20 cellular contexts compared by ENCODE assay signal in the genomic region with DNA sequence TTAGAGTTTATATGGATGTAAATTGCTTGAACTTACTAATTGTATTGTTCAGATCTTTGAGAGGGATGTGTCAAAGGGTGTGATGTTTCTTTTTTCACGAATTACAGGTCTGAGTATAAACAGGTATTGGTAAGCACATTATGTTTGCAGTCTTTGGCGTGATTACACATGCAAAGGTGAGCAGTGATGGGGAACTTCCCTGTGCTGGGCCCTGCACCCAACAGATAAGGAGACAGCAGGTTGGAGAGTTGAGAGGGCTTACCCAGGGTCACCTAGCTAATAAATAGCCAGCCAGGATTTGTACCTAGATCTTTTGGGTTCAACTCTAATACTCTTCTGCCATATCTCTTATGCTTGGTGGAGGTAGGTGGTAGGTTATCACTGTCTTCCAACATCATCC. TPM values are rescaled to one million over a fixed set of nuclear protein-coding genes. Genes with fewer than 3 reads are reported as not detected.
DNase-seq lines count a peak whose midpoint lies in the region; ATAC-seq, FAIRE-seq and TF ChIP-seq lines count a peak whose summit lies in the region.
"Had no signal": no experiment of that assay in that cellular context is flagged by ENCODE, and none has a peak within 500 bp of the region (broad histone marks: within the 10 kb centered on the region; RNA-seq: fewer than 3 reads in every experiment).

No MANE protein-coding gene starts in this region.

- H3K36me3 ChIP-seq in tibial artery = no peaks in the 10 kb centered on the region

- intact Hi-C loops in tibial artery (cut with DNase I; ENCODE audit: low total_unique reads) = no loop called here

- no peak for TF ChIP-seq CTCF in tibial artery (IDR thresholded peaks at IDR 0.05)

- no peak overlapping the region for H3K27ac ChIP-seq in tibial artery
- H3K27ac ChIP-seq: BLaER1 treated with 17β-estradiol and CSF1 and Interleukin-3, amounts not matched to agents 10 nM and 100 nM; HL-60; KMS-11 had no signal

- no peaks in the 10 kb centered on the region for H3K4me1 ChIP-seq in tibial artery

- no peak overlapping the region for H3K4me3 ChIP-seq in tibial artery
- H3K4me3 ChIP-seq: BLaER1 treated with 17β-estradiol and CSF1 and Interleukin-3, amounts not matched to agents 10 nM and 100 nM; GM12878 had no signal

- DNase-seq in GM12891 (ENCODE audit: insufficient read length, low spot score) (no peak), NCI-H526 treated with DMSO at 0.1 percent for 48 hours (lab: John Stamatoyannopoulos, UW) (peak; percentile 11), germinal center (ENCODE audit: low spot score) (peak; percentile 10), tibial artery (no peak)
- DNase-seq in stimulated activated CD4-positive, alpha-beta T cell treated with anti-CD3 and anti-CD28 coated beads, Interleukin-4, amount 100 ng/mL, for 24 hours = no peak
- DNase-seq: 8988T; CD8-positive, alpha-beta T cell; COR-L47; DMS 273 treated with DMSO at 0.1 percent for 48 hours; DMS53; DND-41; EL; H9 had no signal

- H3K27me3 ChIP-seq in tibial artery = no peaks in the 10 kb centered on the region
- H3K27me3 ChIP-seq: BLaER1 treated with 17β-estradiol and CSF1 and Interleukin-3, amounts not matched to agents 10 nM and 100 nM had no signal

- H3K9me3 ChIP-seq in tibial artery = no peaks in the 10 kb centered on the region
- H3K9me3 ChIP-seq: BLaER1 treated with 17β-estradiol and CSF1 and Interleukin-3, amounts not matched to agents 10 nM and 100 nM had no signal

- ATAC-seq in HG03135 (IDR thresholded peaks at IDR 0.05; ENCODE audit: unreplicated experiment) (no peak), GM18511 (IDR thresholded peaks at IDR 0.05; ENCODE audit: unreplicated experiment) (no peak)
- ATAC-seq: CD8-positive, alpha-beta T cell; GM12878 had no signal

- no peak for TF ChIP-seq POLR2A in GM12891 (IDR thresholded peaks at IDR 0.05; ENCODE audit: low read depth, low read length)

- FAIRE-seq in GM12891 (lab: Jason Lieb, UNC) = peak; percentile 50
- FAIRE-seq: GM12878, H1 had no signal

TF ChIP-seq in GM12891, 5 proteins besides CTCF, POLR2A, EP300 and RAD21:
- TF ChIP-seq PAX5 (IDR thresholded peaks at IDR 0.05; ENCODE audit: insufficient read depth, low read length, severe bottlenecking) (no peak), SPI1 (IDR thresholded peaks at IDR 0.05; ENCODE audit: low read depth, low read length) (no peak), POLR2AphosphoS5 (IDR thresholded peaks at IDR 0.05; ENCODE audit: low read depth, low read length) (no peak), TAF1 (IDR thresholded peaks at IDR 0.05; ENCODE audit: low read depth, low read length) (no peak), POU2F2 (IDR thresholded peaks at IDR 0.05; ENCODE audit: low read depth, low read length) (no peak)

RNA-seq across cellular contexts. Expression of a gene that starts 46.5 kb away (rescaled TPM):
- 3.7 TPM for polyA plus RNA-seq in GM12891 (2012; ENCODE audit: low read depth, missing spikeins)

Comparison
In these comparisons a context has a peak if more than half of its experiments do, and no peak if none do; other contexts are left out.
1. DNase-seq: peak in NCI-H526 treated with DMSO at 0.1 percent for 48 hours (single experiment) and germinal center (single experiment); none in GM12891 (single experiment), tibial artery (0 of 2) and stimulated activated CD4-positive, alpha-beta T cell treated with anti-CD3 and anti-CD28 coated beads, Interleukin-4, amount 100 ng/mL, for 24 hours (single experiment).